Comparison of ENCODE assay signal across 1 cellular context in genomic region chr22:38257650-38258246, GRCh38.
TF ChIP-seq lines count a peak whose summit lies in the region.

No MANE protein-coding gene starts in this region.

TF ChIP-seq in IMR-90, 13 proteins besides CTCF, POLR2A, EP300 and RAD21:
- TF ChIP-seq RCOR1 (IDR thresholded peaks at IDR 0.05; ENCODE audit: insufficient replicate concordance, low read length) (no peak), ELK1 (IDR thresholded peaks at IDR 0.05; ENCODE audit: borderline replicate concordance, low read depth, low read length) (no peak), BHLHE40 (IDR thresholded peaks at IDR 0.05; ENCODE audit: low read depth, low read length) (no peak), MAFK (IDR thresholded peaks at IDR 0.05; ENCODE audit: low read depth, low read length) (no peak), FOS (IDR thresholded peaks at IDR 0.05; ENCODE audit: low read depth, low read length) (no peak), CEBPB (IDR thresholded peaks at IDR 0.05; ENCODE audit: low read depth, low read length) (no peak), RFX5 (IDR thresholded peaks at IDR 0.05; ENCODE audit: low read depth, low read length) (no peak), MAZ (IDR thresholded peaks at IDR 0.05; ENCODE audit: borderline replicate concordance, low read depth, low read length) (no peak)
